In the genomic region with DNA sequence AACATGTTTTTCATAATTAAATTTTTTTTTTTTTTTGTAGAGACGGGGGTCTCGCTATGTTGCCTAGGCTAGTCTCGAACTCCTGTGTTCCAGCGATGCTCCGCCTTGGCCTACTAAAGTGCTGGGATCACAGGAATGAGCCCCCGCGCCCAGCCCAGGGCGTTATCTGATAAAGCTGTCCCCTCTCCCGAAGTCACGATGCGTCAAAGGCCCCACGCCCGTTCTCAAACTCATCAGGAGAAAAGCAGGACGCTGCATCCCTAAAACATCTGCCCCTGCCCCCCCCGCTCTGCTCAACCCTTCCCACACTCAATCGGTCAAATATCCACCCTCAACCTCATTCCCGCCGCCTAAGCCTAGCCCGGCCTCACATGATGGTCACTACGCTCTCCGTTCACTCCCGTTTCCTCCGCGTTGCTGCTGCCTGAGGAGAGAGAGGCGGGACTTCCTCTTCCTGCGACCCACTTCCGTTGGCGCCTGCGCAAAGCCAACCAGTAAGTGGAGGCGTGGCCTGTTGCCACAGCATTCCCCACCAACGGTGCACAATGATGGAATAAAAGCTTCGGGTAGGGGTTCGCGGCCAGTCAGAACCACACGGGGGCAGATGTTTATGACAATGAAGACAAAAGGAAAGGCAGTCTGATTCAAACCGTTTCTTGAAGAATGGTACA, we compare ENCODE assay signal across 8 cellular contexts. TPM values are rescaled to one million over a fixed set of nuclear protein-coding genes. Genes with fewer than 3 reads are reported as not detected.
DNase-seq lines count a peak whose midpoint lies in the region; ATAC-seq and TF ChIP-seq lines count a peak whose summit lies in the region.

A gene (minus strand): TSS at position 438 of the 671 bp plus-strand sequence. CDS start 65 bp downstream, at position 373.

- peaks cover 13 to 17% of the 10 kb centered on the region in 2 donors for H3K4me1 ChIP-seq in left lung

- intact Hi-C loops in dendritic cell treated with granulocyte-macrophage colony-stimulating factor and Interleukin-4, amounts not matched to agents 40 ng/mL and 50 ng/mL, for 4 days (cut with micrococcal nuclease), result loop anchor here (1.0 kb wide), 1 partner anchor 26 kb away; no protein-coding TSS in a partner anchor
- intact Hi-C loops in left lung (cut with DNase I), result no loop called here

- H3K9me3 Mint-ChIP-seq in dendritic cell treated with granulocyte-macrophage colony-stimulating factor and Interleukin-4, amounts not matched to agents 40 ng/mL and 50 ng/mL, for 4 days, result no peaks in the 10 kb centered on the region

- H3K27me3 Mint-ChIP-seq in dendritic cell treated with granulocyte-macrophage colony-stimulating factor and Interleukin-4, amounts not matched to agents 40 ng/mL and 50 ng/mL, for 4 days, result no peaks in the 10 kb centered on the region

- no peaks in the 10 kb centered on the region for H3K9me3 ChIP-seq in left lung

- DNase-seq in BJ (ENCODE audit: low read depth), result peak; percentile 64
- peak; percentile 76 for DNase-seq in NCI-H524 treated with DMSO at 0.1 percent for 48 hours (lab: John Stamatoyannopoulos, UW)
- DNase-seq in activated CD4-positive, alpha-beta T cell treated with anti-CD3 and anti-CD28 coated beads for 4 hours, result peak; percentile 89 to 92
- peak; percentile 94 to 95 for DNase-seq in left lung
- DNase-seq in stimulated activated CD4-positive, alpha-beta T cell treated with anti-CD3 and anti-CD28 coated beads, Interleukin-2, amount 100 ng/mL, for 4 hours (ENCODE audit: low read depth), result peak; percentile 86

- peak within 1 kb of the TSS; percentile 85 for H3K4me3 ChIP-seq in BJ (ENCODE audit: low read depth, low read length)
- H3K4me3 ChIP-seq in left lung, result peak within 1 kb of the TSS; percentile 92

- peak within 1 kb of the TSS; percentile 87 for H3K27ac Mint-ChIP-seq in dendritic cell treated with granulocyte-macrophage colony-stimulating factor and Interleukin-4, amounts not matched to agents 40 ng/mL and 50 ng/mL, for 4 days

- peak; percentile 97 for TF ChIP-seq POLR2A in GM19193 (IDR thresholded peaks at IDR 0.05; ENCODE audit: extremely low read depth, insufficient read depth, insufficient read length)

- H3K36me3 ChIP-seq in BJ (ENCODE audit: control insufficient read depth, insufficient read depth, low read length), result peaks cover 17% of the 10 kb centered on the region
- H3K36me3 ChIP-seq in left lung, result peaks cover 0 to 28% of the 10 kb centered on the region in 2 donors

- CTCF ChIA-PET in BJ (lab: Yijun Ruan, JAX), result interaction anchor here (0.7 to 4.5 kb wide), 16 partner anchors 10 to 122 kb away, joined by 3 to 52 read pairs (median 6); a partner anchor contains a TSS

- H3K4me3 Mint-ChIP-seq in dendritic cell treated with granulocyte-macrophage colony-stimulating factor and Interleukin-4, amounts not matched to agents 40 ng/mL and 50 ng/mL, for 4 days, result peak within 1 kb of the TSS; percentile 96

- no peaks in the 10 kb centered on the region for H3K27me3 ChIP-seq in BJ (ENCODE audit: control insufficient read depth, insufficient read depth, low read length)
- H3K27me3 ChIP-seq in left lung, result no peaks in the 10 kb centered on the region

- POLR2A ChIA-PET in BJ (lab: Charles Lee), result interaction anchor here (0.6 to 1.0 kb wide), 2 partner anchors 91 to 97 kb away, joined by 3 read pairs; a partner anchor contains a TSS

- peaks cover 59% of the 10 kb centered on the region for H3K36me3 Mint-ChIP-seq in dendritic cell treated with granulocyte-macrophage colony-stimulating factor and Interleukin-4, amounts not matched to agents 40 ng/mL and 50 ng/mL, for 4 days (ENCODE audit: low read depth)

- TF ChIP-seq CTCF in BJ (IDR thresholded peaks at IDR 0.05; ENCODE audit: insufficient read depth, low read depth, low read length), result no peak
- no peak for TF ChIP-seq CTCF in left lung (IDR thresholded peaks at IDR 0.05)

- peak within 1 kb of the TSS; percentile 88 to 96 for H3K27ac ChIP-seq in left lung

- peaks cover 14% of the 10 kb centered on the region for H3K4me1 Mint-ChIP-seq in dendritic cell treated with granulocyte-macrophage colony-stimulating factor and Interleukin-4, amounts not matched to agents 40 ng/mL and 50 ng/mL, for 4 days (ENCODE audit: low read depth)

- ATAC-seq in HG03432 (IDR thresholded peaks at IDR 0.05; ENCODE audit: unreplicated experiment) (peak; percentile 48), left lung (peak; percentile 82)

RNA-seq across cellular contexts. Expression of the gene that starts here (rescaled TPM):
- polyA plus RNA-seq in BJ (2011; rRNA removed), result 518 and 777 TPM in 2 replicates
- polyA minus RNA-seq in BJ (2011; rRNA and poly(A)+ RNA removed), result 49.9 and 112 TPM in 2 replicates
- 100 to 1,000 TPM; 276 to 306 TPM for total RNA-seq in left lung

Comparison
In these comparisons a context has a peak if more than half of its experiments do, and no peak if none do; other contexts are left out.
1. Peak in every context shown above with its lines: DNase-seq, ATAC-seq, H3K4me3 ChIP-seq and H3K27ac ChIP-seq.